In the genomic region with DNA sequence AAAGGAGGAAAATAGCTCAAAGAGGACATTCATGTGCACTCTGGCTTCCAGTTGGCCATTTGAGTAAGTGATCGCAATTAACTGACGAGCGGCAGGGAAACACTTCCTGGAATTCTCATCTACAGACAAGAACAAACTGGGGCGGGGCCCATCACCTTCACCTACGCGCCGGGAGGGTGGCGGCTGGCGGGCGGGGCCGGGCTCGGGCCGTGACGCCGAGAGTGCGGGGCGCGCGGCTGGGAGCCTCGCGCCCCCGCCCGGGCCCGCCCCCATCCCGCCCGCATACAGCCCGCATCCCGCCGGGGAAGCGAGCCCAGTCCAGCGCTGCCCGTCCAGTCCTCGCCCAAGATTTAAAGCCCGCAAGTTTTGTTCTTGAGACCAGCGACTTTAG, we compare ENCODE assay signal across 7 cellular contexts. TPM values are rescaled to one million over a fixed set of nuclear protein-coding genes. Genes with fewer than 3 reads are reported as not detected.
A peak's percentile ranks its signal among the peaks of the same experiment; 100 is the strongest.
DNase-seq lines count a peak whose midpoint lies in the region; ATAC-seq, FAIRE-seq and TF ChIP-seq lines count a peak whose summit lies in the region.

A gene with protein sequence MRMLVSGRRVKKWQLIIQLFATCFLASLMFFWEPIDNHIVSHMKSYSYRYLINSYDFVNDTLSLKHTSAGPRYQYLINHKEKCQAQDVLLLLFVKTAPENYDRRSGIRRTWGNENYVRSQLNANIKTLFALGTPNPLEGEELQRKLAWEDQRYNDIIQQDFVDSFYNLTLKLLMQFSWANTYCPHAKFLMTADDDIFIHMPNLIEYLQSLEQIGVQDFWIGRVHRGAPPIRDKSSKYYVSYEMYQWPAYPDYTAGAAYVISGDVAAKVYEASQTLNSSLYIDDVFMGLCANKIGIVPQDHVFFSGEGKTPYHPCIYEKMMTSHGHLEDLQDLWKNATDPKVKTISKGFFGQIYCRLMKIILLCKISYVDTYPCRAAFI (plus strand): TSS at position 281 of the 391 bp plus-strand sequence. CDS start 16,546 bp downstream, outside the sequence.

- no peak for TF ChIP-seq CTCF in bronchial epithelial cell (IDR thresholded peaks at IDR 0.05; ENCODE audit: insufficient read depth, low read length, severe bottlenecking)

- DNase-seq in HT-29 (ENCODE audit: low spot score) = peak; percentile 83
- DNase-seq in SHP77 treated with DMSO at 0.1 percent for 48 hours (lab: John Stamatoyannopoulos, UW) = peak; percentile 32
- peak; percentile 83 for DNase-seq in bronchial epithelial cell (ENCODE audit: low read depth)
- peak; percentile 91 to 92 for DNase-seq in left colon
- peak; percentile 57 for DNase-seq in stimulated activated CD4-positive, alpha-beta T cell treated with anti-CD3 and anti-CD28 coated beads, Interleukin-4, amount 100 ng/mL, for 1 hour

- H3K4me3 ChIP-seq in bronchial epithelial cell (ENCODE audit: low read depth, low read length) = peak within 1 kb of the TSS; percentile 66

- H3K27me3 ChIP-seq in bronchial epithelial cell (ENCODE audit: control insufficient read depth, insufficient read depth, low read length) = no peaks in the 10 kb centered on the region

- FAIRE-seq in bronchial epithelial cell (lab: Jason Lieb, UNC) = no peak

- intact Hi-C loops in left colon (cut with DNase I, micrococcal nuclease) = no loop called here

- no peaks in the 10 kb centered on the region for H3K36me3 ChIP-seq in bronchial epithelial cell (ENCODE audit: control insufficient read depth, insufficient read depth, low read length)

- ATAC-seq in left colon (peak; percentile 80), HG03571 (IDR thresholded peaks at IDR 0.05; ENCODE audit: unreplicated experiment) (no peak), HG03045 (IDR thresholded peaks at IDR 0.05; ENCODE audit: unreplicated experiment) (no peak)

RNA-seq across cellular contexts. Expression of the gene that starts here (rescaled TPM):
- total RNA-seq in HT-29 (2014; rRNA removed; shearing (Covaris generic)) = 6.7 and 8.3 TPM in 2 replicates
- total RNA-seq in bronchial epithelial cell (31.6 and 49.8 TPM in 2 replicates), left colon (100 to 1,000 TPM in 1 of 2 donors, 10 to 100 TPM in 1; 80.3 to 106 TPM)

Comparison
In these comparisons a context has a peak if more than half of its experiments do, and no peak if none do; other contexts are left out.
1. DNase-seq: peak in every context shown above with its lines; median percentile 92 in left colon; 83 in HT-29; 83 in bronchial epithelial cell; 57 in stimulated activated CD4-positive, alpha-beta T cell treated with anti-CD3 and anti-CD28 coated beads, Interleukin-4, amount 100 ng/mL, for 1 hour; 32 in SHP77 treated with DMSO at 0.1 percent for 48 hours.